In the genomic region with DNA sequence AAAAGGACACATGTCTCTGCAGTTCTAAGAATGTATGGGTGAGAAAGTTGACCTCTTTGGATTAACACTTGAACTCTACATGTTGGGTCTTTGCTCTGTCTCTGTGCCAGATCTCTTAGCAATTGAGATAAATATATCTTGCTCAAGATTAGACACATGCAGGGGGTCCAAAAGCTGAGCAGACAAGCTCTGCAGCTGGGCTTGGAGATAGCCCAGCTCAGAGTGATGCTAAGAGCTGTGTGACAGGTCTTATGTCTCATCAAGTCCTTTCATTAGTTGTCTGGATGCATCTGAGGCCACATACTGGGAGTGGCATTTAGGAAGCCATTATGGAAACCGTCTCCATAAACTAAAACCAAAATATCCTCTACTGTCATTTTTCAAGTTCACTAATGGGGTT, we compare ENCODE assay signal across 8 cellular contexts.
"Had no signal": no experiment of that assay in that cellular context is flagged by ENCODE, and none has a peak within 500 bp of the region (broad histone marks: within the 10 kb centered on the region; RNA-seq: fewer than 3 reads in every experiment).

No MANE protein-coding gene starts in this region.

- H2AFZ ChIP-seq: GM23248 had no signal

- H3K27ac ChIP-seq: GM23248, HL-60 had no signal

- H3K9ac ChIP-seq: GM23248 had no signal

- DNase-seq: GM23248, GOT3, H7, HFFc6 had no signal

- H3K4me1 ChIP-seq: HAP-1 had no signal

- ATAC-seq: HCT116, HepG2 had no signal

- H3K4me3 ChIP-seq: GM23248, HAP-1 had no signal

- H3K36me3 ChIP-seq: HAP-1 had no signal

- H3K9me3 ChIP-seq: HAP-1 had no signal
